Comparison of ENCODE assay signal across 8 cellular contexts in the genomic region with DNA sequence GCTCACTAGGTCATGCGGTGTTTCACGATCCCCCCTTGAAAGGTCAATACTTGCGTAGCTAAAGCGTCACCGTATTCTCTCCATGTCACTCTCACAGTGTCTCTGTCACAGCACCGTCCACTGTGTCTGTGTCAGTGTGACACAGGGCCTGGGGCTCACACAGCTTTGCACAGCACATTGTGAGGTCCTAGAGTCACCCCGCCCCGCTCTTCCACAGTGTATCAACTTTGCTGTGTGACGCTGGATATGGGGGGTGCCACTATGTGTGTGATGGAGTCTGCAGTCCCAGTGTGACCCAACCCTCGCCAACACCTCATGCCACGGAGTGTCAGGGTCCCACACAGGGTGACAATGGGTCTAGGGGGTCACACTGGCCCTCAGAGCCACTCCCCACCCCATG. TPM values are rescaled to one million over a fixed set of nuclear protein-coding genes. Genes with fewer than 3 reads are reported as not detected.
DNase-seq lines count a peak whose midpoint lies in the region; ATAC-seq and TF ChIP-seq lines count a peak whose summit lies in the region.

No MANE protein-coding gene starts in this region.

- dilution Hi-C loops in mammary epithelial cell (cut with HindIII; ENCODE audit: low sequenced_read_pairs) = no loop called here

- BruUV-seq in mammary epithelial cell (replicated peaks; lab: Mats Ljungman, UMichigan) = no TSS peak

- no peak overlapping the region for H3K27ac Mint-ChIP-seq in T-helper 2 cell treated with Interferon-gamma antibody and Interleukin-4, amounts not matched to agents 5 μg/mL and 100 μg/mL, for 36 hours

- H4K20me1 ChIP-seq in mammary epithelial cell (ENCODE audit: insufficient read depth, low read length) = no peaks in the 10 kb centered on the region

- peaks cover 5% of the 10 kb centered on the region for H3K4me1 Mint-ChIP-seq in T-helper 2 cell treated with Interferon-gamma antibody and Interleukin-4, amounts not matched to agents 5 μg/mL and 100 μg/mL, for 36 hours (ENCODE audit: low read depth)

- in situ Hi-C loops in mammary epithelial cell (cut with MboI; ENCODE audit: low sequenced_read_pairs in 2 of 2) = no loop called here

- peak overlapping the region; percentile 48 for H3K4me3 Mint-ChIP-seq in T-helper 2 cell treated with Interferon-gamma antibody and Interleukin-4, amounts not matched to agents 5 μg/mL and 100 μg/mL, for 36 hours

- no peak overlapping the region for H3K27ac ChIP-seq in mammary epithelial cell (ENCODE audit: insufficient read depth, low read depth, low read length)
- no peak overlapping the region for H3K27ac ChIP-seq in right lobe of liver
- H3K27ac ChIP-seq in stomach smooth muscle (ENCODE audit: low read length) = no peak overlapping the region

- H3K36me3 ChIP-seq in mammary epithelial cell (ENCODE audit: insufficient read depth, low read length) = no peaks in the 10 kb centered on the region
- no peaks in the 10 kb centered on the region for H3K36me3 ChIP-seq in right lobe of liver
- H3K36me3 ChIP-seq in stomach smooth muscle (ENCODE audit: control insufficient read depth in 2 of 2, insufficient read depth in 2 of 2, low read length in 2 of 2) = no peaks in the 10 kb centered on the region

- H3K9ac ChIP-seq in mammary epithelial cell (ENCODE audit: insufficient read depth, low read length) (no peak overlapping the region), stomach smooth muscle (ENCODE audit: low read length in 2 of 2) (no peak overlapping the region)

- peak in 1 of 4 donors; percentile 27 for ATAC-seq in right lobe of liver
- no peak for ATAC-seq in HG02938 (IDR thresholded peaks at IDR 0.05; ENCODE audit: unreplicated experiment)

- peak overlapping the region; percentile 96 for H3K4me2 ChIP-seq in mammary epithelial cell (ENCODE audit: insufficient read depth, low read depth, low read length)

- H3K4me1 ChIP-seq in mammary epithelial cell (ENCODE audit: insufficient read depth, low read length) (peaks cover 4% of the 10 kb centered on the region), right lobe of liver (peaks cover 0 to 5% (median 0%) of the 10 kb centered on the region in 4 donors), stomach smooth muscle (ENCODE audit: control insufficient read depth, insufficient read depth, low read length) (peaks cover 10% of the 10 kb centered on the region)

- no peaks in the 10 kb centered on the region for H3K79me2 ChIP-seq in mammary epithelial cell (ENCODE audit: insufficient read depth, low read length)

- WGBS in mammary epithelial cell (ENCODE audit: low coverage, missing lambda C conversion rate) = 77% methylated on average over 10 of the region's 11 CpGs
- WGBS in right lobe of liver (ENCODE audit: insufficient coverage, low coverage, low lambda C conversion rate, missing lambda C conversion rate) = 71% methylated on average over 3 of the region's 11 CpGs

- H3K4me3 ChIP-seq in mammary epithelial cell (replicated peaks in 1 of 3; ENCODE audit: insufficient read depth in 1 of 3, low read depth in 2 of 3, low read length in 3 of 3) = peak overlapping the region; percentile 30 to 57 (median 50)
- H3K4me3 ChIP-seq in right lobe of liver = peak overlapping the region; percentile 36 to 56 (median 38)
- peak overlapping the region; percentile 54 to 65 for H3K4me3 ChIP-seq in stomach smooth muscle (ENCODE audit: low read length in 2 of 2)

- TF ChIP-seq CTCF in mammary epithelial cell (conservative IDR thresholded peaks at IDR 0.05 in 1 of 2, IDR thresholded peaks at IDR 0.05 in 1 of 2; ENCODE audit: extremely low read depth in 1 of 2, insufficient read depth in 1 of 2, low read depth in 1 of 2, low read length in 2 of 2) (no peak), right lobe of liver (IDR thresholded peaks at IDR 0.05) (no peak)

- peaks cover 48% of the 10 kb centered on the region for H3K27me3 Mint-ChIP-seq in T-helper 2 cell treated with Interferon-gamma antibody and Interleukin-4, amounts not matched to agents 5 μg/mL and 100 μg/mL, for 36 hours (ENCODE audit: low read depth)

- no peak for TF ChIP-seq POLR2A in right lobe of liver (IDR thresholded peaks at IDR 0.05)

- H2AFZ ChIP-seq in mammary epithelial cell (ENCODE audit: low read depth, low read length) = peak overlapping the region; percentile 88

- H3K36me3 Mint-ChIP-seq in T-helper 2 cell treated with Interferon-gamma antibody and Interleukin-4, amounts not matched to agents 5 μg/mL and 100 μg/mL, for 36 hours (ENCODE audit: low read depth) = no peaks in the 10 kb centered on the region

- H3K9me3 ChIP-seq in mammary epithelial cell (replicated peaks; ENCODE audit: insufficient read depth, low read length) (no peaks in the 10 kb centered on the region), right lobe of liver (no peaks in the 10 kb centered on the region), stomach smooth muscle (ENCODE audit: control insufficient read depth in 2 of 2, low read length in 2 of 2) (no peaks in the 10 kb centered on the region)

- CTCF ChIA-PET in mammary epithelial cell (lab: Charles Lee; ENCODE audit: low non-redundant PET) = no interaction called here

- peaks cover 3% of the 10 kb centered on the region for H3K9me3 Mint-ChIP-seq in T-helper 2 cell treated with Interferon-gamma antibody and Interleukin-4, amounts not matched to agents 5 μg/mL and 100 μg/mL, for 36 hours

- DNase-seq in T-helper 2 cell treated with Interferon-gamma antibody and Interleukin-4, amounts not matched to agents 5 μg/mL and 100 μg/mL, for 36 hours (ENCODE audit: low spot score) = no peak
- DNase-seq in T-helper 2 cell = no peak
- no peak for DNase-seq in mammary epithelial cell
- no peak for DNase-seq in right lobe of liver
- no peak for DNase-seq in central memory CD4-positive, alpha-beta T cell
- DNase-seq in NCI-H526 treated with DMSO at 0.1 percent for 48 hours (lab: John Stamatoyannopoulos, UW) = no peak

- intact Hi-C loops in mammary epithelial cell (cut with micrococcal nuclease) (no loop called here), right lobe of liver (cut with DNase I) (no loop called here)

- no peaks in the 10 kb centered on the region for H3K27me3 ChIP-seq in mammary epithelial cell (ENCODE audit: insufficient read depth, low read length)
- peaks cover 0 to 7% of the 10 kb centered on the region in 2 donors for H3K27me3 ChIP-seq in right lobe of liver
- H3K27me3 ChIP-seq in stomach smooth muscle (ENCODE audit: control insufficient read depth in 1 of 2, insufficient read depth in 2 of 2, low read length in 2 of 2) = peaks cover 13 to 24% of the 10 kb centered on the region in 2 donors

RNA-seq across cellular contexts. Expression of a gene that starts 0.6 kb away (rescaled TPM):
- total RNA-seq in mammary epithelial cell = 1 to 10 TPM in 1 of 2 donors, under 1 TPM in 1; 0.17 to 1.4 TPM
- 1.2 TPM for polyA plus RNA-seq in mammary epithelial cell
- not detected for polyA minus RNA-seq in mammary epithelial cell
- total RNA-seq in right lobe of liver = 1 to 10 TPM in 2 of 6 experiments, under 1 TPM in 3, not detected in 1; 0.12 to 2.1 (median 0.78) TPM
